In the genomic region with DNA sequence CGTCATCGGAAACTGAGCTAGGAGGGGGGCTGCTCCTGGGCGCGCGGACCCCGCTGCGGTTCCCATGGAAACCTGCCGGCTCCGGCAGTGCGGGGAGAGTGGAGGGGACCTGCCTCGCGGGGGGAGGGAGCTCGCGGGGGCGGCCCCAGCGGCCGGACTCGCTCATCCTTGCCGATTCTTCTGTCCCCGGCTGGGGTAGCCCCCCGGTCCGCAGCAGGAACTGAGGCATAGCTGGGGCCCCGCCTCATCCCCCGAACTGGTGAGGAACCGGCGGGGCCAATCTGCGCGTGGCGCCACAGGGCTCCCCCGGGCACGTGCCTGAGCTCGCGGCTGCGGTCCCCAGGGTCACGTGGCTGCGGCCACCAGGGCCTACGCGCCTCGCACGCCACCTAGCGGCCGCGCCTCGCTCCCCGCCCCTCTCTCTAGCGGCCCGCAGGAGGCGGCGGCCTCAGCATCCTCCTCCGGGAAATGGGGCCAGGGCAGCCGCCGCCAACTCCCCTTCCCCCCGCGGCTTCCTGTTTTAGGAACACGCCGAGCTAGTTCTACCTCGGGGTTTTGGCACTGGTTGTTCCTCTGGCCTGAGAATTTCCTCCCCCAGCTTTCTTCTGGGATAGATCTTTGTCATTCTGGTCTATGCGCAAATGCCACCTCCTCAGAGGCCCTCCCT, we compare ENCODE assay signal across 1 cellular context.
A peak's percentile ranks its signal among the peaks of the same experiment; 100 is the strongest.
TF ChIP-seq lines count a peak whose summit lies in the region.

No MANE protein-coding gene starts in this region.

TF ChIP-seq in GM12878, 131 proteins besides CTCF, POLR2A, EP300 and RAD21 (continued from another document):
- TF ChIP-seq, protein P1, sequence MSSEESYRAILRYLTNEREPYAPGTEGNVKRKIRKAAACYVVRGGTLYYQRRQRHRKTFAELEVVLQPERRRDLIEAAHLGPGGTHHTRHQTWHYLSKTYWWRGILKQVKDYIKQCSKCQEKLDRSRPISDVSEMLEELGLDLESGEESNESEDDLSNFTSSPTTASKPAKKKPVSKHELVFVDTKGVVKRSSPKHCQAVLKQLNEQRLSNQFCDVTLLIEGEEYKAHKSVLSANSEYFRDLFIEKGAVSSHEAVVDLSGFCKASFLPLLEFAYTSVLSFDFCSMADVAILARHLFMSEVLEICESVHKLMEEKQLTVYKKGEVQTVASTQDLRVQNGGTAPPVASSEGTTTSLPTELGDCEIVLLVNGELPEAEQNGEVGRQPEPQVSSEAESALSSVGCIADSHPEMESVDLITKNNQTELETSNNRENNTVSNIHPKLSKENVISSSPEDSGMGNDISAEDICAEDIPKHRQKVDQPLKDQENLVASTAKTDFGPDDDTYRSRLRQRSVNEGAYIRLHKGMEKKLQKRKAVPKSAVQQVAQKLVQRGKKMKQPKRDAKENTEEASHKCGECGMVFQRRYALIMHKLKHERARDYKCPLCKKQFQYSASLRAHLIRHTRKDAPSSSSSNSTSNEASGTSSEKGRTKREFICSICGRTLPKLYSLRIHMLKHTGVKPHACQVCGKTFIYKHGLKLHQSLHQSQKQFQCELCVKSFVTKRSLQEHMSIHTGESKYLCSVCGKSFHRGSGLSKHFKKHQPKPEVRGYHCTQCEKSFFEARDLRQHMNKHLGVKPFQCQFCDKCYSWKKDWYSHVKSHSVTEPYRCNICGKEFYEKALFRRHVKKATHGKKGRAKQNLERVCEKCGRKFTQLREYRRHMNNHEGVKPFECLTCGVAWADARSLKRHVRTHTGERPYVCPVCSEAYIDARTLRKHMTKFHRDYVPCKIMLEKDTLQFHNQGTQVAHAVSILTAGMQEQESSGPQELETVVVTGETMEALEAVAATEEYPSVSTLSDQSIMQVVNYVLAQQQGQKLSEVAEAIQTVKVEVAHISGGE (CRISPR knock-in tag; IDR thresholded peaks at IDR 0.05), result no peak
- peak; percentile 95 for TF ChIP-seq BACH1 (IDR thresholded peaks at IDR 0.05; ENCODE audit: borderline replicate concordance)
- TF ChIP-seq, protein P2, sequence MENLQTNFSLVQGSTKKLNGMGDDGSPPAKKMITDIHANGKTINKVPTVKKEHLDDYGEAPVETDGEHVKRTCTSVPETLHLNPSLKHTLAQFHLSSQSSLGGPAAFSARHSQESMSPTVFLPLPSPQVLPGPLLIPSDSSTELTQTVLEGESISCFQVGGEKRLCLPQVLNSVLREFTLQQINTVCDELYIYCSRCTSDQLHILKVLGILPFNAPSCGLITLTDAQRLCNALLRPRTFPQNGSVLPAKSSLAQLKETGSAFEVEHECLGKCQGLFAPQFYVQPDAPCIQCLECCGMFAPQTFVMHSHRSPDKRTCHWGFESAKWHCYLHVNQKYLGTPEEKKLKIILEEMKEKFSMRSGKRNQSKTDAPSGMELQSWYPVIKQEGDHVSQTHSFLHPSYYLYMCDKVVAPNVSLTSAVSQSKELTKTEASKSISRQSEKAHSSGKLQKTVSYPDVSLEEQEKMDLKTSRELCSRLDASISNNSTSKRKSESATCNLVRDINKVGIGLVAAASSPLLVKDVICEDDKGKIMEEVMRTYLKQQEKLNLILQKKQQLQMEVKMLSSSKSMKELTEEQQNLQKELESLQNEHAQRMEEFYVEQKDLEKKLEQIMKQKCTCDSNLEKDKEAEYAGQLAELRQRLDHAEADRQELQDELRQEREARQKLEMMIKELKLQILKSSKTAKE (IDR thresholded peaks at IDR 0.05; ENCODE audit: low read depth, poor library complexity, severe bottlenecking), result no peak
- peak; percentile 82; the same call in 1 of the 2 replicates for TF ChIP-seq PAX5 (IDR thresholded peaks at IDR 0.05; ENCODE audit: borderline replicate concordance, low read depth, low read length)
- no peak for TF ChIP-seq RFX5 (IDR thresholded peaks at IDR 0.05; ENCODE audit: low read depth, low read length)
- peak; percentile 78 for TF ChIP-seq MEF2B (IDR thresholded peaks at IDR 0.05; ENCODE audit: partially characterized antibody, poor library complexity, severe bottlenecking)
- no peak for TF ChIP-seq ZBED1 (IDR thresholded peaks at IDR 0.05; ENCODE audit: borderline replicate concordance)
